19 cellular contexts compared by ENCODE assay signal in genomic region chr5:135263022-135263668, GRCh38.
DNase-seq lines count a peak whose midpoint lies in the region; ATAC-seq and TF ChIP-seq lines count a peak whose summit lies in the region.
"Had no signal": no experiment of that assay in that cellular context is flagged by ENCODE, and none has a peak within 500 bp of the region (broad histone marks: within the 10 kb centered on the region; RNA-seq: fewer than 3 reads in every experiment).

No MANE protein-coding gene starts in this region.

- TF ChIP-seq CTCF in esophagus muscularis mucosa (IDR thresholded peaks at IDR 0.05) = no peak
- TF ChIP-seq CTCF in omental fat pad (IDR thresholded peaks at IDR 0.05) = no peak

- H3K27ac ChIP-seq in esophagus muscularis mucosa (replicated peaks in 1 of 4) = no peak overlapping the region
- H3K27ac ChIP-seq: Peyer's patch had no signal

- no peaks in the 10 kb centered on the region for H3K9me3 ChIP-seq in esophagus muscularis mucosa
- H3K9me3 ChIP-seq: BE2C, HAP-1, Peyer's patch had no signal

- H3K27me3 ChIP-seq in esophagus muscularis mucosa = no peaks in the 10 kb centered on the region
- H3K27me3 ChIP-seq: BE2C, MG63, Peyer's patch had no signal

- H3K9me3 Mint-ChIP-seq in immature natural killer cell = peaks cover 0 to 6% (median under 1%) of the 10 kb centered on the region in 6 donors

- H3K27me3 Mint-ChIP-seq in immature natural killer cell (ENCODE audit: low read depth in 3 of 3) = peaks cover 2 to 3% (median 2%) of the 10 kb centered on the region in 3 donors

- TF ChIP-seq POLR2A in esophagus muscularis mucosa (IDR thresholded peaks at IDR 0.05; ENCODE audit: low read depth) = no peak

- H3K36me3 ChIP-seq in esophagus muscularis mucosa = no peaks in the 10 kb centered on the region
- H3K36me3 ChIP-seq: BE2C, HAP-1, MG63, Peyer's patch had no signal

- intact Hi-C loops in esophagus muscularis mucosa (cut with DNase I) = no loop called here

- 91% methylated on average over 17 of the region's 17 CpGs for WGBS in esophagus muscularis mucosa

- H3K4me3 ChIP-seq in esophagus muscularis mucosa = no peak overlapping the region
- H3K4me3 ChIP-seq: HAP-1, MG63, Peyer's patch had no signal

- peak; percentile 96 for ATAC-seq in omental fat pad (ENCODE audit: low FRiP score)
- ATAC-seq in GM21360 (IDR thresholded peaks at IDR 0.05; ENCODE audit: unreplicated experiment) = no peak
- ATAC-seq: SK-N-SH treated with all-trans-retinoic acid at 6 μM for 48 hours had no signal

- no peaks in the 10 kb centered on the region for H3K36me3 Mint-ChIP-seq in immature natural killer cell
- H3K36me3 Mint-ChIP-seq: CD4-positive, alpha-beta memory T cell had no signal

- TF ChIP-seq EP300 in esophagus muscularis mucosa (IDR thresholded peaks at IDR 0.05) = no peak

- DNase-seq in ELF-1 (ENCODE audit: low read depth, low spot score) (peak; percentile 46), RPMI7951 (ENCODE audit: low read depth) (peak; percentile 27), esophagus muscularis mucosa (ENCODE audit: extremely low spot score) (peak; percentile 37), omental fat pad (ENCODE audit: low spot score) (no peak), HT-29 (ENCODE audit: low spot score) (no peak), HuH-7 (ENCODE audit: low spot score) (no peak), immature natural killer cell (no peak)
- DNase-seq: BE2C; CD4-positive, alpha-beta memory T cell; KG1; MG63; NCI-H1092 treated with DMSO at 0.1 percent for 48 hours; NCI-H1694 treated with DMSO at 0.1 percent for 48 hours; NCI-H2171; Peyer's patch; SHP77 had no signal

- peaks cover 0 to 15% (median 10%) of the 10 kb centered on the region in 4 donors for H3K4me1 ChIP-seq in esophagus muscularis mucosa
- H3K4me1 ChIP-seq: BE2C, HAP-1, Peyer's patch had no signal

- H3K27ac Mint-ChIP-seq in immature natural killer cell = no peak overlapping the region
- H3K27ac Mint-ChIP-seq: CD4-positive, alpha-beta memory T cell had no signal

- H3K4me3 Mint-ChIP-seq in immature natural killer cell = no peak overlapping the region
- H3K4me3 Mint-ChIP-seq: CD4-positive, alpha-beta memory T cell had no signal

- H3K4me1 Mint-ChIP-seq in immature natural killer cell = no peaks in the 10 kb centered on the region
- H3K4me1 Mint-ChIP-seq: CD4-positive, alpha-beta memory T cell had no signal

Comparison
In these comparisons a context has a peak if more than half of its experiments do, and no peak if none do; other contexts are left out.
1. DNase-seq: peak in ELF-1 (single experiment), RPMI7951 (single experiment) and esophagus muscularis mucosa (single experiment); none in omental fat pad (single experiment), HT-29 (single experiment), HuH-7 (single experiment) and immature natural killer cell (0 of 3).